In genomic region chr4:122930877-122931276, GRCh38 we compare ENCODE assay signal across 8 cellular contexts. TPM values are rescaled to one million over a fixed set of nuclear protein-coding genes. Genes with fewer than 3 reads are reported as not detected.
DNase-seq lines count a peak whose midpoint lies in the region; ATAC-seq, FAIRE-seq and TF ChIP-seq lines count a peak whose summit lies in the region.
"Had no signal": no experiment of that assay in that cellular context is flagged by ENCODE, and none has a peak within 500 bp of the region (broad histone marks: within the 10 kb centered on the region; RNA-seq: fewer than 3 reads in every experiment).

No MANE protein-coding gene starts in this region.

- H3K9me3 Mint-ChIP-seq in progenitor cell of endocrine pancreas (ENCODE audit: low read depth) = no peaks in the 10 kb centered on the region
- H3K9me3 Mint-ChIP-seq in activated CD4-positive, alpha-beta T cell treated with anti-CD3 and anti-CD28 coated beads for 36 hours (ENCODE audit: low read depth) = no peaks in the 10 kb centered on the region

- intact Hi-C loops in activated CD4-positive, alpha-beta T cell treated with anti-CD3 and anti-CD28 coated beads for 36 hours (cut with DNase I, micrococcal nuclease) = no loop called here

- no peak overlapping the region for H3K4me3 ChIP-seq in GM12865 (ENCODE audit: low read depth, low read length)

- POLR2A ChIA-PET in activated CD4-positive, alpha-beta T cell treated with anti-CD3 and anti-CD28 coated beads for 36 hours (lab: Charles Lee) = no interaction called here

- TF ChIP-seq CTCF in GM12865 (IDR thresholded peaks at IDR 0.05; ENCODE audit: insufficient read depth, low read depth, low read length, missing control alignments) = peak; percentile 13
- TF ChIP-seq CTCF in progenitor cell of endocrine pancreas (IDR thresholded peaks at IDR 0.05; ENCODE audit: unreplicated experiment) = peak; percentile 67

- H3K4me1 Mint-ChIP-seq in progenitor cell of endocrine pancreas (ENCODE audit: low read depth) = no peaks in the 10 kb centered on the region
- peaks cover 5% of the 10 kb centered on the region for H3K4me1 Mint-ChIP-seq in activated CD4-positive, alpha-beta T cell treated with anti-CD3 and anti-CD28 coated beads for 36 hours

- H3K36me3 Mint-ChIP-seq in progenitor cell of endocrine pancreas (ENCODE audit: insufficient read depth) = peaks cover 5% of the 10 kb centered on the region
- peaks cover 24% of the 10 kb centered on the region for H3K36me3 Mint-ChIP-seq in activated CD4-positive, alpha-beta T cell treated with anti-CD3 and anti-CD28 coated beads for 36 hours (ENCODE audit: low read depth)

- ATAC-seq in activated CD4-positive, alpha-beta T cell treated with anti-CD3 and anti-CD28 coated beads for 36 hours = no peak

- H3K27ac Mint-ChIP-seq in progenitor cell of endocrine pancreas = no peak overlapping the region
- no peak overlapping the region for H3K27ac Mint-ChIP-seq in activated CD4-positive, alpha-beta T cell treated with anti-CD3 and anti-CD28 coated beads for 36 hours

- no peak overlapping the region for H3K4me3 Mint-ChIP-seq in progenitor cell of endocrine pancreas (ENCODE audit: low read depth)
- no peak overlapping the region for H3K4me3 Mint-ChIP-seq in activated CD4-positive, alpha-beta T cell treated with anti-CD3 and anti-CD28 coated beads for 36 hours

- no peaks in the 10 kb centered on the region for H3K27me3 Mint-ChIP-seq in progenitor cell of endocrine pancreas
- no peaks in the 10 kb centered on the region for H3K27me3 Mint-ChIP-seq in activated CD4-positive, alpha-beta T cell treated with anti-CD3 and anti-CD28 coated beads for 36 hours

- DNase-seq in GM12865 (ENCODE audit: low read depth) (no peak), NCI-H2227 treated with DMSO at 0.1 percent for 48 hours (lab: John Stamatoyannopoulos, UW) (peak; percentile 7), progenitor cell of endocrine pancreas (ENCODE audit: low spot score, unreplicated experiment) (no peak), NCI-H524 treated with DMSO at 0.1 percent for 48 hours (lab: John Stamatoyannopoulos, UW) (no peak), HK-2 (ENCODE audit: unreplicated experiment) (no peak)
- DNase-seq in activated CD4-positive, alpha-beta T cell treated with anti-CD3 and anti-CD28 coated beads for 36 hours = no peak

- peak; percentile 94 for FAIRE-seq in endometrium (lab: Jason Lieb, UNC)
- FAIRE-seq: keratinocyte had no signal

- CTCF ChIA-PET in activated CD4-positive, alpha-beta T cell treated with anti-CD3 and anti-CD28 coated beads for 36 hours (lab: Charles Lee) = interaction anchor here (0.7 to 3.3 kb wide), 14 partner anchors 9 to 476 kb away, joined by 3 to 14 read pairs (median 4); partner anchors contain the start of genes BBS12 and NUDT6

RNA-seq across cellular contexts. Expression of gene NUDT6, which starts 8.5 kb away (rescaled TPM):
- 6.3 and 8.6 TPM in 2 replicates for total RNA-seq in progenitor cell of endocrine pancreas
- 1 to 10 TPM; 8.8 to 9.2 TPM for total RNA-seq in activated CD4-positive, alpha-beta T cell treated with anti-CD3 and anti-CD28 coated beads for 36 hours
